Comparison of ENCODE assay signal across 16 cellular contexts in the genomic region with DNA sequence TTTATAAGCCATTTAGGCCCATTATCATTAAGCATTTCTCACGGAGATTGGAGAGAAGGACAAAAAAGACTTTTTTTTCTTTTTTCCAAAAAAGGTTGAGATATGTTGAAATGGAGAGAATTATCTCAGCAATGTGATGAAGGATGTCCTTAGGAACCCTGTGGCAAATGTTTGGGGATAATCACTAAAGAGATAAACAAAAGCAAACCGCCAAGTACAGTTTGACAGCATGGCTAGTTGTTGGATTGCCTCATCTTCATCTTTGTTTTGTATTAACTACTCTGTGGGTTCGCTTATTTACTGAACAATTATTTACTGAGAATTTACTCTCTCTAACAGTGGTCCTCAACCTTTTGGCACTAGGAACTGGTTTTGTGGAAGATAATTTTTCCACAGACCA.
"Had no signal": no experiment of that assay in that cellular context is flagged by ENCODE, and none has a peak within 500 bp of the region (broad histone marks: within the 10 kb centered on the region; RNA-seq: fewer than 3 reads in every experiment).

No MANE protein-coding gene starts in this region.

- ATAC-seq: left cardiac atrium had no signal

- H3K27ac ChIP-seq: cardiac muscle cell, right atrium auricular region, tibial nerve, uterus had no signal

- H3K4me1 ChIP-seq: right atrium auricular region, tibial nerve, uterus had no signal

- H3K36me3 ChIP-seq: right atrium auricular region, uterus had no signal

- H3K27me3 ChIP-seq: cardiac muscle cell, right atrium auricular region, tibial nerve, uterus had no signal

- DNase-seq: activated CD4-positive, alpha-beta T cell treated with anti-CD3 and anti-CD28 coated beads, Interleukin-2, amount 50 U/mL, for 1 hour; activated CD8-positive, alpha-beta memory T cell treated with anti-CD3 and anti-CD28 coated beads, Interleukin-2, amount 50 U/mL, for 4 hours; activated gamma-delta T cell; activated T-cell treated with anti-CD3 and anti-CD28 coated beads, Interleukin-2, amount 50 U/mL, for 48 hours; erythroblast; left cardiac atrium; mucosa of descending colon; naive B cell; stimulated activated CD4-positive, alpha-beta T cell treated with anti-CD3 and anti-CD28 coated beads, Interleukin-15, amount 100 ng/mL, for 24 hours; stimulated activated CD4-positive, alpha-beta T cell treated with anti-CD3 and anti-CD28 coated beads, Interleukin-2, amount 100 ng/mL, for 48 hours; T1000; uterus had no signal

- H3K9me3 ChIP-seq: mucosa of descending colon, right atrium auricular region, tibial nerve, uterus had no signal

- H3K4me3 ChIP-seq: cardiac muscle cell, lung, mucosa of descending colon, right atrium auricular region, tibial nerve, uterus had no signal
